Comparison of ENCODE assay signal across 20 cellular contexts in the genomic region with DNA sequence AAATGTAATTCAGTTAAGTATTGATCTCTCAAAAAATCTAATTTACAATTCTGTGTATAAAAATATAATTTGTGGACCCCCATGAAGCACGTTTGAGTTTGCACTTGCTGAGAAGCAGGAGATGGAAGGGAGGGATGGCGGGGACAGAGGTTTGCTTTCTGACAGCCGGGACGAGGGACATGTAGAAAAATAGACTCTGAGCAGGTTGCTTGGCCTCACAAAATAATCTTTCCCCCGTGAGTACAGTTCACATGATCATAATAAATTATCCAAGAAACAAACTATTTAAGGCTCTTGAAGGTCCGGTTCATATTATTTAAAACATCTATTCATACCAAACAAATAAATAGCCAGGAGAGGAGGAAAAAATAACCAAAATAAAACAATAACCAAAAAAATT. TPM values are rescaled to one million over a fixed set of nuclear protein-coding genes. Genes with fewer than 3 reads are reported as not detected.
DNase-seq lines count a peak whose midpoint lies in the region; ATAC-seq and TF ChIP-seq lines count a peak whose summit lies in the region.
"Had no signal": no experiment of that assay in that cellular context is flagged by ENCODE, and none has a peak within 500 bp of the region (broad histone marks: within the 10 kb centered on the region; RNA-seq: fewer than 3 reads in every experiment).

No MANE protein-coding gene starts in this region.

- H3K9me3 Mint-ChIP-seq in activated T-cell treated with anti-CD3 and anti-CD28 coated beads, Interleukin-2, amount 50 U/mL, for 72 hours: no peaks in the 10 kb centered on the region
- H3K9me3 Mint-ChIP-seq in activated T-helper 2 cell treated with anti-CD3 and anti-CD28 coated beads, Interferon-gamma antibody, Interleukin-2, Interleukin-4, amounts not matched to agents 10 μg/mL and 5 μg/mL and 100 μg/mL, durations not matched to agents 14 hours and 24 hours and 36 hours: no peaks in the 10 kb centered on the region
- H3K9me3 Mint-ChIP-seq in naive thymus-derived CD8-positive, alpha-beta T cell: no peaks in the 10 kb centered on the region
- H3K9me3 Mint-ChIP-seq in type B pancreatic cell: no peaks in the 10 kb centered on the region

- intact Hi-C loops in activated T-helper 2 cell treated with anti-CD3 and anti-CD28 coated beads, Interferon-gamma antibody, Interleukin-2, Interleukin-4, amounts not matched to agents 10 μg/mL and 5 μg/mL and 100 μg/mL, durations not matched to agents 14 hours and 24 hours and 36 hours (cut with micrococcal nuclease): no loop called here

- H3K27ac Mint-ChIP-seq in activated T-cell treated with anti-CD3 and anti-CD28 coated beads, Interleukin-2, amount 50 U/mL, for 72 hours: no peak overlapping the region
- H3K27ac Mint-ChIP-seq in activated T-helper 2 cell treated with anti-CD3 and anti-CD28 coated beads, Interferon-gamma antibody, Interleukin-2, Interleukin-4, amounts not matched to agents 10 μg/mL and 5 μg/mL and 100 μg/mL, durations not matched to agents 14 hours and 24 hours and 36 hours: no peak overlapping the region
- peak overlapping the region in 1 of 10 donors; percentile 9 for H3K27ac Mint-ChIP-seq in naive thymus-derived CD8-positive, alpha-beta T cell
- no peak overlapping the region for H3K27ac Mint-ChIP-seq in type B pancreatic cell
- H3K27ac Mint-ChIP-seq: CD14-positive monocyte had no signal

- POLR2A ChIA-PET in naive thymus-derived CD8-positive, alpha-beta T cell (lab: Charles Lee): no interaction called here

- TF ChIP-seq CTCF in type B pancreatic cell (conservative IDR thresholded peaks at IDR 0.05): no peak

- peaks cover 19% of the 10 kb centered on the region for H3K4me1 Mint-ChIP-seq in activated T-cell treated with anti-CD3 and anti-CD28 coated beads, Interleukin-2, amount 50 U/mL, for 72 hours (ENCODE audit: low read depth)
- H3K4me1 Mint-ChIP-seq in activated T-helper 2 cell treated with anti-CD3 and anti-CD28 coated beads, Interferon-gamma antibody, Interleukin-2, Interleukin-4, amounts not matched to agents 10 μg/mL and 5 μg/mL and 100 μg/mL, durations not matched to agents 14 hours and 24 hours and 36 hours (ENCODE audit: low read depth): peaks cover 16% of the 10 kb centered on the region
- H3K4me1 Mint-ChIP-seq in naive thymus-derived CD8-positive, alpha-beta T cell: peaks cover 6 to 28% (median 23%) of the 10 kb centered on the region in 4 donors
- H3K4me1 Mint-ChIP-seq in type B pancreatic cell (ENCODE audit: unreplicated experiment): no peaks in the 10 kb centered on the region

- peak overlapping the region; percentile 56 to 65 for H3K4me3 Mint-ChIP-seq in activated T-cell treated with anti-CD3 and anti-CD28 coated beads, Interleukin-2, amount 50 U/mL, for 72 hours
- peak overlapping the region; percentile 52 for H3K4me3 Mint-ChIP-seq in activated T-helper 2 cell treated with anti-CD3 and anti-CD28 coated beads, Interferon-gamma antibody, Interleukin-2, Interleukin-4, amounts not matched to agents 10 μg/mL and 5 μg/mL and 100 μg/mL, durations not matched to agents 14 hours and 24 hours and 36 hours (ENCODE audit: low read depth)
- H3K4me3 Mint-ChIP-seq in naive thymus-derived CD8-positive, alpha-beta T cell: peak overlapping the region in 8 of 10 donors; percentile 12 to 74 (median 28)
- peak overlapping the region; percentile 5 for H3K4me3 Mint-ChIP-seq in type B pancreatic cell

- no peak for ATAC-seq in activated T-cell treated with anti-CD3 and anti-CD28 coated beads, Interleukin-2, amount 50 U/mL, for 72 hours (replicated peaks in 1 of 2)
- ATAC-seq in naive thymus-derived CD8-positive, alpha-beta T cell: no peak
- ATAC-seq in HG03469 (IDR thresholded peaks at IDR 0.05; ENCODE audit: unreplicated experiment): no peak
- ATAC-seq: HCT116, K562, PC-3 had no signal

- no peak for DNase-seq in activated T-cell treated with anti-CD3 and anti-CD28 coated beads, Interleukin-2, amount 50 U/mL, for 72 hours
- DNase-seq in activated T-cell treated with anti-CD3 and anti-CD28 coated beads, Interleukin-2, amount 50 U/mL, for 1 hour: no peak
- no peak for DNase-seq in activated T-helper 2 cell treated with anti-CD3 and anti-CD28 coated beads, Interferon-gamma antibody, Interleukin-2, Interleukin-4, amounts not matched to agents 10 μg/mL and 5 μg/mL and 100 μg/mL, durations not matched to agents 14 hours and 24 hours and 36 hours (ENCODE audit: low spot score)
- no peak for DNase-seq in naive thymus-derived CD8-positive, alpha-beta T cell
- DNase-seq in type B pancreatic cell (ENCODE audit: extremely low spot score, unreplicated experiment) (no peak), kidney tubule cell (ENCODE audit: low spot score) (no peak)
- DNase-seq: COR-L47, GF-D8, GM23248, MV-4-11, NCI-H1417 treated with DMSO at 0.1 percent for 48 hours, NCI-H2029 treated with DMSO at 0.1 percent for 48 hours, NCI-H2171 treated with DMSO at 0.1 percent for 48 hours, NCI-H748 treated with DMSO at 0.1 percent for 48 hours, PC-3 had no signal

- H3K36me3 Mint-ChIP-seq in activated T-cell treated with anti-CD3 and anti-CD28 coated beads, Interleukin-2, amount 50 U/mL, for 72 hours (ENCODE audit: insufficient read depth in 2 of 2): no peaks in the 10 kb centered on the region
- no peaks in the 10 kb centered on the region for H3K36me3 Mint-ChIP-seq in activated T-helper 2 cell treated with anti-CD3 and anti-CD28 coated beads, Interferon-gamma antibody, Interleukin-2, Interleukin-4, amounts not matched to agents 10 μg/mL and 5 μg/mL and 100 μg/mL, durations not matched to agents 14 hours and 24 hours and 36 hours (ENCODE audit: low read depth)
- no peaks in the 10 kb centered on the region for H3K36me3 Mint-ChIP-seq in naive thymus-derived CD8-positive, alpha-beta T cell
- no peaks in the 10 kb centered on the region for H3K36me3 Mint-ChIP-seq in type B pancreatic cell

- H3K27me3 Mint-ChIP-seq in activated T-cell treated with anti-CD3 and anti-CD28 coated beads, Interleukin-2, amount 50 U/mL, for 72 hours (ENCODE audit: low read depth): peaks cover 62% of the 10 kb centered on the region
- peaks cover 64% of the 10 kb centered on the region for H3K27me3 Mint-ChIP-seq in activated T-helper 2 cell treated with anti-CD3 and anti-CD28 coated beads, Interferon-gamma antibody, Interleukin-2, Interleukin-4, amounts not matched to agents 10 μg/mL and 5 μg/mL and 100 μg/mL, durations not matched to agents 14 hours and 24 hours and 36 hours (ENCODE audit: low read depth)
- H3K27me3 Mint-ChIP-seq in naive thymus-derived CD8-positive, alpha-beta T cell: peaks cover 16 to 65% (median 42%) of the 10 kb centered on the region in 5 donors
- peaks cover 73% of the 10 kb centered on the region for H3K27me3 Mint-ChIP-seq in type B pancreatic cell

RNA-seq across cellular contexts. Expression of gene SHH, which starts 10.0 kb away (rescaled TPM):
- under 1 TPM; 0.05 to 0.10 TPM for total RNA-seq in activated T-cell treated with anti-CD3 and anti-CD28 coated beads, Interleukin-2, amount 50 U/mL, for 72 hours
- total RNA-seq in activated T-helper 2 cell treated with anti-CD3 and anti-CD28 coated beads, Interferon-gamma antibody, Interleukin-2, Interleukin-4, amounts not matched to agents 10 μg/mL and 5 μg/mL and 100 μg/mL, durations not matched to agents 14 hours and 24 hours and 36 hours: 0.07 and 0.14 TPM in 2 replicates
- not detected for total RNA-seq in naive thymus-derived CD8-positive, alpha-beta T cell
- polyA plus RNA-seq in naive thymus-derived CD8-positive, alpha-beta T cell: under 1 TPM in 1 of 3 donors, not detected in 2; 0.11 TPM
- total RNA-seq in type B pancreatic cell (ENCODE audit: low replicate concordance): 24.9 and 28.3 TPM in 2 replicates
- total RNA-seq: A673, GM23248 had no signal
- polyA plus RNA-seq: CD14-positive monocyte, GM23248, K562 had no signal

Comparison
In these comparisons a context has a peak if more than half of its experiments do, and no peak if none do; other contexts are left out.
1. H3K4me3 Mint-ChIP-seq: peak in every context shown above with its lines; median percentile 60 in activated T-cell treated with anti-CD3 and anti-CD28 coated beads, Interleukin-2, amount 50 U/mL, for 72 hours; 52 in activated T-helper 2 cell treated with anti-CD3 and anti-CD28 coated beads, Interferon-gamma antibody, Interleukin-2, Interleukin-4, amounts not matched to agents 10 μg/mL and 5 μg/mL and 100 μg/mL, durations not matched to agents 14 hours and 24 hours and 36 hours; 28 in naive thymus-derived CD8-positive, alpha-beta T cell; 5 in type B pancreatic cell.
2. RNA of gene SHH, which starts 10.0 kb away (total RNA-seq): 24.9 to 28.3 TPM in type B pancreatic cell; 0.05 to 0.10 TPM in activated T-cell treated with anti-CD3 and anti-CD28 coated beads, Interleukin-2, amount 50 U/mL, for 72 hours, 0.07 to 0.14 TPM in activated T-helper 2 cell treated with anti-CD3 and anti-CD28 coated beads, Interferon-gamma antibody, Interleukin-2, Interleukin-4, amounts not matched to agents 10 μg/mL and 5 μg/mL and 100 μg/mL, durations not matched to agents 14 hours and 24 hours and 36 hours and not detected in naive thymus-derived CD8-positive, alpha-beta T cell; every median in the first group is over 10 times any median in the second.